1 cellular context compared by ENCODE assay signal in genomic region chr1:155083865-155084721, GRCh38.
A peak's percentile ranks its signal among the peaks of the same experiment; 100 is the strongest.
TF ChIP-seq lines count a peak whose summit lies in the region.

No MANE protein-coding gene starts in this region.

TF ChIP-seq in HepG2, 621 proteins besides CTCF, POLR2A, EP300 and RAD21:
- TF ChIP-seq MYPOP (CRISPR knock-in tag; IDR thresholded peaks at IDR 0.05) (peak; percentile 17; the same call in 1 of the 2 replicates), FOXK1 (CRISPR knock-in tag; IDR thresholded peaks at IDR 0.05; ENCODE audit: borderline replicate concordance, low read depth) (0 out of 2 replicates have a peak, but pooled peaks have one; percentile 5), ZNF234 (CRISPR knock-in tag; conservative IDR thresholded peaks at IDR 0.05) (no peak), ZNF598 (CRISPR knock-in tag; IDR thresholded peaks at IDR 0.05; ENCODE audit: borderline replicate concordance) (0 out of 2 replicates have a peak, but pooled peaks have one; percentile 2), ZNF619 (CRISPR knock-in tag; IDR thresholded peaks at IDR 0.05) (0 out of 2 replicates have a peak, but pooled peaks have one; percentile 1), KLF13 (CRISPR knock-in tag; IDR thresholded peaks at IDR 0.05) (0 out of 2 replicates have a peak, but pooled peaks have one; percentile 34), ZNF124 (CRISPR knock-in tag; IDR thresholded peaks at IDR 0.05) (peak; percentile 7; the same call in 1 of the 2 replicates), SIN3A (IDR thresholded peaks at IDR 0.05; ENCODE audit: borderline replicate concordance, low read depth, low read length) (no peak), ZNF589 (CRISPR knock-in tag; conservative IDR thresholded peaks at IDR 0.05) (peak; percentile 8; the same call in 1 of the 2 replicates), ZNF672 (CRISPR knock-in tag; IDR thresholded peaks at IDR 0.05) (0 out of 2 replicates have a peak, but pooled peaks have one; percentile 3), ZNF747 (CRISPR knock-in tag; IDR thresholded peaks at IDR 0.05; ENCODE audit: borderline replicate concordance) (0 out of 2 replicates have a peak, but pooled peaks have one; percentile 3), TIGD3 (CRISPR knock-in tag; IDR thresholded peaks at IDR 0.05; ENCODE audit: borderline replicate concordance) (no peak), STAG1 (CRISPR knock-in tag; IDR thresholded peaks at IDR 0.05) (peak; percentile 31; the same call in 1 of the 2 replicates)
